1 cellular context compared by ENCODE assay signal in the genomic region with DNA sequence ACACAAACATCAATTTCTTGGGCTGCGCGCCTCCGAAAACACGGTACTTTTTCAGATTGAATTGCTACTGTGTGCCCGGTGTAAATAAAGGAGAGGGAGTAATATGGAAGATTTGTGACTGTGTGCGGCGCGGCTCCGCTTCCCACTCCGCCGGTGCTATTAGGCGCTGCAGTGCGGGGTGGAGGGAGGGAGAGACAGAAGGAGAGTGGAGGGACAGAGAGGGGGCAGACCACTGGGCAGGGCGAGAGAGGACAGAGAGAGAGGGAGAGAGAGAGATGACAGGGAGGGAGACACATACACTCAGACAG.
TF ChIP-seq lines count a peak whose summit lies in the region.

No MANE protein-coding gene starts in this region.

TF ChIP-seq in GM23338, 12 proteins besides CTCF, POLR2A, EP300 and RAD21 (continued from another document):
- no peak for TF ChIP-seq ZNF114 (CRISPR knock-in tag; IDR thresholded peaks at IDR 0.05)
- no peak for TF ChIP-seq NANOG (IDR thresholded peaks at IDR 0.05; ENCODE audit: borderline replicate concordance)
- TF ChIP-seq JUNB (IDR thresholded peaks at IDR 0.05; ENCODE audit: unreplicated experiment): no peak
- TF ChIP-seq EZH2phosphoT487 (IDR thresholded peaks at IDR 0.05; ENCODE audit: unreplicated experiment): no peak
- TF ChIP-seq, protein P1, sequence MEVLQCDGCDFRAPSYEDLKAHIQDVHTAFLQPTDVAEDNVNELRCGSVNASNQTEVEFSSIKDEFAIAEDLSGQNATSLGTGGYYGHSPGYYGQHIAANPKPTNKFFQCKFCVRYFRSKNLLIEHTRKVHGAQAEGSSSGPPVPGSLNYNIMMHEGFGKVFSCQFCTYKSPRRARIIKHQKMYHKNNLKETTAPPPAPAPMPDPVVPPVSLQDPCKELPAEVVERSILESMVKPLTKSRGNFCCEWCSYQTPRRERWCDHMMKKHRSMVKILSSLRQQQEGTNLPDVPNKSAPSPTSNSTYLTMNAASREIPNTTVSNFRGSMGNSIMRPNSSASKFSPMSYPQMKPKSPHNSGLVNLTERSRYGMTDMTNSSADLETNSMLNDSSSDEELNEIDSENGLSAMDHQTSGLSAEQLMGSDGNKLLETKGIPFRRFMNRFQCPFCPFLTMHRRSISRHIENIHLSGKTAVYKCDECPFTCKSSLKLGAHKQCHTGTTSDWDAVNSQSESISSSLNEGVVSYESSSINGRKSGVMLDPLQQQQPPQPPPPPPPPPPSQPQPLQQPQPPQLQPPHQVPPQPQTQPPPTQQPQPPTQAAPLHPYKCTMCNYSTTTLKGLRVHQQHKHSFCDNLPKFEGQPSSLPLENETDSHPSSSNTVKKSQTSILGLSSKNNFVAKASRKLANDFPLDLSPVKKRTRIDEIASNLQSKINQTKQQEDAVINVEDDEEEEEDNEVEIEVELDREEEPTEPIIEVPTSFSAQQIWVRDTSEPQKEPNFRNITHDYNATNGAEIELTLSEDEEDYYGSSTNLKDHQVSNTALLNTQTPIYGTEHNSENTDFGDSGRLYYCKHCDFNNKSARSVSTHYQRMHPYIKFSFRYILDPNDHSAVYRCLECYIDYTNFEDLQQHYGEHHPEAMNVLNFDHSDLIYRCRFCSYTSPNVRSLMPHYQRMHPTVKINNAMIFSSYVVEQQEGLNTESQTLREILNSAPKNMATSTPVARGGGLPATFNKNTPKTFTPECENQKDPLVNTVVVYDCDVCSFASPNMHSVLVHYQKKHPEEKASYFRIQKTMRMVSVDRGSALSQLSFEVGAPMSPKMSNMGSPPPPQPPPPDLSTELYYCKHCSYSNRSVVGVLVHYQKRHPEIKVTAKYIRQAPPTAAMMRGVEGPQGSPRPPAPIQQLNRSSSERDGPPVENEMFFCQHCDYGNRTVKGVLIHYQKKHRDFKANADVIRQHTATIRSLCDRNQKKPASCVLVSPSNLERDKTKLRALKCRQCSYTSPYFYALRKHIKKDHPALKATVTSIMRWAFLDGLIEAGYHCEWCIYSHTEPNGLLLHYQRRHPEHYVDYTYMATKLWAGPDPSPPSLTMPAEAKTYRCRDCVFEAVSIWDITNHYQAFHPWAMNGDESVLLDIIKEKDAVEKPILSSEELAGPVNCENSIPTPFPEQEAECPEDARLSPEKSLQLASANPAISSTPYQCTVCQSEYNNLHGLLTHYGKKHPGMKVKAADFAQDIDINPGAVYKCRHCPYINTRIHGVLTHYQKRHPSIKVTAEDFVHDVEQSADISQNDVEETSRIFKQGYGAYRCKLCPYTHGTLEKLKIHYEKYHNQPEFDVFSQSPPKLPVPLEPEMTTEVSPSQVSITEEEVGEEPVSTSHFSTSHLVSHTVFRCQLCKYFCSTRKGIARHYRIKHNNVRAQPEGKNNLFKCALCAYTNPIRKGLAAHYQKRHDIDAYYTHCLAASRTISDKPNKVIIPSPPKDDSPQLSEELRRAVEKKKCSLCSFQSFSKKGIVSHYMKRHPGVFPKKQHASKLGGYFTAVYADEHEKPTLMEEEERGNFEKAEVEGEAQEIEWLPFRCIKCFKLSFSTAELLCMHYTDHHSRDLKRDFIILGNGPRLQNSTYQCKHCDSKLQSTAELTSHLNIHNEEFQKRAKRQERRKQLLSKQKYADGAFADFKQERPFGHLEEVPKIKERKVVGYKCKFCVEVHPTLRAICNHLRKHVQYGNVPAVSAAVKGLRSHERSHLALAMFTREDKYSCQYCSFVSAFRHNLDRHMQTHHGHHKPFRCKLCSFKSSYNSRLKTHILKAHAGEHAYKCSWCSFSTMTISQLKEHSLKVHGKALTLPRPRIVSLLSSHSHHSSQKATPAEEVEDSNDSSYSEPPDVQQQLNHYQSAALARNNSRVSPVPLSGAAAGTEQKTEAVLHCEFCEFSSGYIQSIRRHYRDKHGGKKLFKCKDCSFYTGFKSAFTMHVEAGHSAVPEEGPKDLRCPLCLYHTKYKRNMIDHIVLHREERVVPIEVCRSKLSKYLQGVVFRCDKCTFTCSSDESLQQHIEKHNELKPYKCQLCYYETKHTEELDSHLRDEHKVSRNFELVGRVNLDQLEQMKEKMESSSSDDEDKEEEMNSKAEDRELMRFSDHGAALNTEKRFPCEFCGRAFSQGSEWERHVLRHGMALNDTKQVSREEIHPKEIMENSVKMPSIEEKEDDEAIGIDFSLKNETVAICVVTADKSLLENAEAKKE (CRISPR knock-in tag; IDR thresholded peaks at IDR 0.05): no peak
- no peak for TF ChIP-seq ZNF331 (CRISPR knock-in tag; IDR thresholded peaks at IDR 0.05; ENCODE audit: low read depth)
- TF ChIP-seq EZH2 (IDR thresholded peaks at IDR 0.05; ENCODE audit: low read depth, unreplicated experiment): no peak
- TF ChIP-seq CREB1 (CRISPR knock-in tag; IDR thresholded peaks at IDR 0.05; ENCODE audit: low read depth): no peak
- TF ChIP-seq STAT1 (IDR thresholded peaks at IDR 0.05; ENCODE audit: unreplicated experiment): no peak
